ENCODE assay signal across 8 cellular contexts in genomic region chr12:122570006-122570405, GRCh38. TPM values are rescaled to one million over a fixed set of nuclear protein-coding genes. Genes with fewer than 3 reads are reported as not detected.
A peak's percentile ranks its signal among the peaks of the same experiment; 100 is the strongest.
DNase-seq lines count a peak whose midpoint lies in the region; FAIRE-seq and TF ChIP-seq lines count a peak whose summit lies in the region.
"Not testable (repeated sequence)": the region's sequence is repeated elsewhere in the genome, so short reads cannot be mapped to it uniquely, and the experiment has no call there.

No MANE protein-coding gene starts in this region.

- H3K4me1 ChIP-seq in astrocyte (ENCODE audit: insufficient read depth, low read length), result not testable (repeated sequence)

- not testable (repeated sequence) for H4K20me1 ChIP-seq in astrocyte (ENCODE audit: insufficient read depth, low read length)

- not testable (repeated sequence) for H2AFZ ChIP-seq in astrocyte (ENCODE audit: low read depth, low read length)

- not testable (repeated sequence) for H3K27ac Mint-ChIP-seq in astrocyte (ENCODE audit: unreplicated experiment)

- H3K4me3 ChIP-seq in HFF-Myc (replicated peaks; ENCODE audit: low read depth, low read length); astrocyte (ENCODE audit: insufficient read depth, low read depth, low read length); foreskin fibroblast (ENCODE audit: low read depth in 1 of 2, low read length in 2 of 2): not testable (repeated sequence)

- not testable (repeated sequence) for H3K9me3 ChIP-seq in astrocyte (ENCODE audit: insufficient read depth, low read depth, low read length)

- not testable (repeated sequence) for H3K4me1 Mint-ChIP-seq in astrocyte (ENCODE audit: low read depth, unreplicated experiment)

- not testable (repeated sequence) for H3K27me3 ChIP-seq in astrocyte (ENCODE audit: insufficient read depth, low read length)

- FAIRE-seq in astrocyte (lab: Jason Lieb, UNC), result not testable (repeated sequence)

- H3K9me3 Mint-ChIP-seq in astrocyte (ENCODE audit: unreplicated experiment), result not testable (repeated sequence)

- not testable (repeated sequence) for H3K36me3 Mint-ChIP-seq in astrocyte (ENCODE audit: low read depth, unreplicated experiment)

- H3K27ac ChIP-seq in astrocyte (ENCODE audit: low read depth, low read length), result not testable (repeated sequence)

- H3K27me3 Mint-ChIP-seq in astrocyte (ENCODE audit: low read depth, unreplicated experiment), result not testable (repeated sequence)

- H3K4me3 Mint-ChIP-seq in astrocyte (ENCODE audit: unreplicated experiment), result not testable (repeated sequence)

- not testable (repeated sequence) for H3K9ac ChIP-seq in astrocyte (ENCODE audit: low read length)

- not testable (repeated sequence) for H3K36me3 ChIP-seq in astrocyte (ENCODE audit: insufficient read depth, low read length)

- DNase-seq in A172 (ENCODE audit: low spot score) (peak; percentile 48), EH (ENCODE audit: low read depth) (peak; percentile 53), HFF-Myc (ENCODE audit: extremely low read depth, low read depth) (peak; percentile 11), M059J (ENCODE audit: low read depth) (peak; percentile 80), RPMI7951 (ENCODE audit: low read depth) (peak; percentile 14), astrocyte (ENCODE audit: low read depth) (peak; percentile 24), foreskin fibroblast (peak; percentile 30 to 45), renal cortical epithelial cell (ENCODE audit: low read depth) (peak; percentile 15)

- peak overlapping the region; percentile 7 for H3K4me2 ChIP-seq in astrocyte (ENCODE audit: low read length)

- not testable (repeated sequence) for H3K79me2 ChIP-seq in astrocyte (ENCODE audit: insufficient read depth, low read length)

- TF ChIP-seq CTCF in HFF-Myc (IDR thresholded peaks at IDR 0.05; ENCODE audit: low read depth, low read length, missing control alignments); astrocyte (IDR thresholded peaks at IDR 0.05; ENCODE audit: insufficient read depth, low read depth, low read length); foreskin fibroblast (IDR thresholded peaks at IDR 0.05; ENCODE audit: low read depth, low read length): not testable (repeated sequence)

RNA-seq across cellular contexts. Expression of gene KNTC1, which starts 43.0 kb away (rescaled TPM):
- 43.3 and 49.0 TPM in 2 replicates for total RNA-seq in A172 (2014; rRNA removed; shearing (Covaris generic))
- 36.5 and 44.7 TPM in 2 replicates for total RNA-seq in M059J (2014; rRNA removed; shearing (Covaris generic))
- 45.2 and 57.9 TPM in 2 replicates for total RNA-seq in RPMI7951 (2014; rRNA removed; shearing (Covaris generic))
- total RNA-seq in astrocyte (8.6 and 10.6 TPM in 2 replicates), renal cortical epithelial cell (11.8 and 26.2 TPM in 2 replicates)

RNA-seq across cellular contexts. Expression of gene RSRC2, which starts 43.3 kb away (rescaled TPM):
- 54.0 and 69.1 TPM in 2 replicates for total RNA-seq in A172 (2014; rRNA removed; shearing (Covaris generic))
- total RNA-seq in M059J (2014; rRNA removed; shearing (Covaris generic)), result 33.1 and 38.1 TPM in 2 replicates
- total RNA-seq in RPMI7951 (2014; rRNA removed; shearing (Covaris generic)), result 43.1 and 49.3 TPM in 2 replicates
- total RNA-seq in astrocyte (55.6 and 56.3 TPM in 2 replicates), renal cortical epithelial cell (30.4 and 66.5 TPM in 2 replicates)

Comparison
In these comparisons a context has a peak if more than half of its experiments do, and no peak if none do; other contexts are left out.
1. DNase-seq: peak in every context shown above with its lines; median percentile 80 in M059J; 53 in EH; 48 in A172; 38 in foreskin fibroblast; 24 in astrocyte; 15 in renal cortical epithelial cell; 14 in RPMI7951; 11 in HFF-Myc.